Comparison of ENCODE assay signal across 28 cellular contexts in genomic region chr10:107004362-107004761, GRCh38.
"Had no signal": no experiment of that assay in that cellular context is flagged by ENCODE, and none has a peak within 500 bp of the region (broad histone marks: within the 10 kb centered on the region; RNA-seq: fewer than 3 reads in every experiment).

No MANE protein-coding gene starts in this region.

- DNase-seq: stimulated activated CD4-positive, alpha-beta T cell treated with anti-CD3 and anti-CD28 coated beads, Interleukin-2, amount 100 ng/mL, for 48 hours; stimulated activated CD4-positive, alpha-beta T cell treated with anti-CD3 and anti-CD28 coated beads, Interleukin-4, amount 100 ng/mL, for 1 hour; stimulated activated CD4-positive, alpha-beta T cell treated with anti-CD3 and anti-CD28 coated beads, Interleukin-4, amount 100 ng/mL, for 24 hours; stimulated activated CD4-positive, alpha-beta T cell treated with anti-CD3 and anti-CD28 coated beads, Interleukin-4, amount 100 ng/mL, for 4 hours; stimulated activated CD8-positive, alpha-beta memory T cell treated with anti-CD3 and anti-CD28 coated beads, Interleukin-4, amount 100 ng/mL, for 48 hours; stimulated activated naive B cell treated with anti-CD40 and anti-IgM and Interleukin-4, amounts not matched to agents 10 μg/mL and 1 μg/mL and 100 μg/mL, for 72 hours; stimulated activated naive CD4-positive, alpha-beta T cell treated with Interleukin-2 at 50 U/mL for 16 hours; stimulated activated naive CD8-positive, alpha-beta T cell treated with anti-CD3 and anti-CD28 coated beads, Interleukin-15, amount 100 ng/mL, for 72 hours; stimulated activated naive CD8-positive, alpha-beta T cell treated with anti-CD3 and anti-CD28 coated beads, Interleukin-15, Interleukin-2, amounts not matched to agents 100 U/mL and 50 U/mL, for 24 hours; stomach; substantia nigra; testis; thyroid gland; tibial artery; transverse colon; trophoblast cell; upper lobe of left lung; upper lobe of right lung; uterus had no signal

- H3K36me3 Mint-ChIP-seq: stimulated activated effector memory CD8-positive, alpha-beta T cell treated with anti-CD3 and anti-CD28 coated beads, Interleukin-12 subunit alpha, Interleukin-12 subunit beta, amount 100 ng/mL, for 72 hours; stimulated activated memory B cell treated with anti-CD40 and anti-IgM and Interleukin-4, amounts not matched to agents 10 μg/mL and 1 μg/mL and 100 μg/mL, for 72 hours; stimulated activated naive B cell treated with anti-CD40 and anti-IgM and Interleukin-4, amounts not matched to agents 10 μg/mL and 1 μg/mL and 100 μg/mL, for 72 hours; type B pancreatic cell had no signal

- H3K27me3 Mint-ChIP-seq: stimulated activated memory B cell treated with anti-CD40 and anti-IgM and Interleukin-4, amounts not matched to agents 10 μg/mL and 1 μg/mL and 100 μg/mL, for 72 hours; stimulated activated naive B cell treated with anti-CD40 and anti-IgM and Interleukin-4, amounts not matched to agents 10 μg/mL and 1 μg/mL and 100 μg/mL, for 72 hours; stimulated activated naive CD8-positive, alpha-beta T cell treated with anti-CD3 and anti-CD28 coated beads, Interleukin-15, amount 100 ng/mL, for 72 hours; stimulated activated naive CD8-positive, alpha-beta T cell treated with anti-CD3 and anti-CD28 coated beads, Interleukin-15, Interleukin-2, amounts not matched to agents 100 ng/mL and 50 ng/mL, for 24 hours; type B pancreatic cell had no signal

- H3K4me1 ChIP-seq: suprapubic skin, testis, tibial artery, upper lobe of left lung, upper lobe of right lung, uterus, vagina had no signal

- FAIRE-seq: urothelium cell line had no signal

- H3K4me3 ChIP-seq: stomach, suprapubic skin, testis, thoracic aorta, thyroid gland, tibial artery, tibial nerve, transverse colon, upper lobe of left lung, upper lobe of right lung, uterus, vagina had no signal

- H3K27me3 ChIP-seq: stomach, suprapubic skin, testis, thyroid gland, tibial artery, tibial nerve, transverse colon, upper lobe of left lung, upper lobe of right lung, uterus, vagina had no signal

- H3K36me3 ChIP-seq: stomach, suprapubic skin, thoracic aorta, thyroid gland, tibial artery, transverse colon, upper lobe of left lung, upper lobe of right lung, uterus, vagina had no signal

- H3K9me3 Mint-ChIP-seq: stimulated activated memory B cell treated with anti-CD40 and anti-IgM and Interleukin-4, amounts not matched to agents 10 μg/mL and 1 μg/mL and 100 μg/mL, for 72 hours; stimulated activated naive B cell treated with anti-CD40 and anti-IgM and Interleukin-4, amounts not matched to agents 10 μg/mL and 1 μg/mL and 100 μg/mL, for 72 hours; stimulated activated naive CD8-positive, alpha-beta T cell treated with anti-CD3 and anti-CD28 coated beads, Interleukin-15, amount 100 ng/mL, for 72 hours; type B pancreatic cell had no signal

- H3K9me3 ChIP-seq: suprapubic skin, testis, thoracic aorta, thyroid gland, tibial artery, transverse colon, upper lobe of left lung, upper lobe of right lung, uterus, vagina had no signal

- H3K27ac Mint-ChIP-seq: stimulated activated effector memory CD8-positive, alpha-beta T cell treated with anti-CD3 and anti-CD28 coated beads, Interleukin-12 subunit alpha, Interleukin-12 subunit beta, amount 100 ng/mL, for 72 hours; stimulated activated memory B cell treated with anti-CD40 and anti-IgM and Interleukin-4, amounts not matched to agents 10 μg/mL and 1 μg/mL and 100 μg/mL, for 72 hours; stimulated activated naive B cell treated with anti-CD40 and anti-IgM and Interleukin-4, amounts not matched to agents 10 μg/mL and 1 μg/mL and 100 μg/mL, for 72 hours; stimulated activated naive CD8-positive, alpha-beta T cell treated with anti-CD3 and anti-CD28 coated beads, Interleukin-15, amount 100 ng/mL, for 72 hours; stimulated activated naive CD8-positive, alpha-beta T cell treated with anti-CD3 and anti-CD28 coated beads, Interleukin-15, Interleukin-2, amounts not matched to agents 100 ng/mL and 50 ng/mL, for 24 hours; type B pancreatic cell had no signal

- H3K4me1 Mint-ChIP-seq: stimulated activated effector memory CD8-positive, alpha-beta T cell treated with anti-CD3 and anti-CD28 coated beads, Interleukin-12 subunit alpha, Interleukin-12 subunit beta, amount 100 ng/mL, for 72 hours; stimulated activated memory B cell treated with anti-CD40 and anti-IgM and Interleukin-4, amounts not matched to agents 10 μg/mL and 1 μg/mL and 100 μg/mL, for 72 hours; stimulated activated naive B cell treated with anti-CD40 and anti-IgM and Interleukin-4, amounts not matched to agents 10 μg/mL and 1 μg/mL and 100 μg/mL, for 72 hours; stimulated activated naive CD8-positive, alpha-beta T cell treated with anti-CD3 and anti-CD28 coated beads, Interleukin-15, amount 100 ng/mL, for 72 hours had no signal

- H3K4me3 Mint-ChIP-seq: stimulated activated effector memory CD8-positive, alpha-beta T cell treated with anti-CD3 and anti-CD28 coated beads, Interleukin-12 subunit alpha, Interleukin-12 subunit beta, amount 100 ng/mL, for 72 hours; stimulated activated memory B cell treated with anti-CD40 and anti-IgM and Interleukin-4, amounts not matched to agents 10 μg/mL and 1 μg/mL and 100 μg/mL, for 72 hours; stimulated activated naive B cell treated with anti-CD40 and anti-IgM and Interleukin-4, amounts not matched to agents 10 μg/mL and 1 μg/mL and 100 μg/mL, for 72 hours; stimulated activated naive CD8-positive, alpha-beta T cell treated with anti-CD3 and anti-CD28 coated beads, Interleukin-15, amount 100 ng/mL, for 72 hours; stimulated activated naive CD8-positive, alpha-beta T cell treated with anti-CD3 and anti-CD28 coated beads, Interleukin-15, Interleukin-2, amounts not matched to agents 100 ng/mL and 50 ng/mL, for 24 hours; type B pancreatic cell had no signal

- ATAC-seq: stimulated activated effector memory CD8-positive, alpha-beta T cell treated with anti-CD3 and anti-CD28 coated beads, Interleukin-12 subunit alpha, Interleukin-12 subunit beta, amount 100 ng/mL, for 72 hours; stimulated activated memory B cell treated with anti-CD40 and anti-IgM and Interleukin-4, amounts not matched to agents 10 μg/mL and 1 μg/mL and 100 μg/mL, for 72 hours; stimulated activated naive B cell treated with anti-CD40 and anti-IgM and Interleukin-4, amounts not matched to agents 10 μg/mL and 1 μg/mL and 100 μg/mL, for 72 hours; stimulated activated naive CD8-positive, alpha-beta T cell treated with anti-CD3 and anti-CD28 coated beads, Interleukin-15, amount 100 ng/mL, for 72 hours; stimulated activated naive CD8-positive, alpha-beta T cell treated with anti-CD3 and anti-CD28 coated beads, Interleukin-15, Interleukin-2, amounts not matched to agents 100 U/mL and 50 U/mL, for 24 hours; upper lobe of right lung had no signal

- H3K27ac ChIP-seq: stomach, suprapubic skin, testis, thoracic aorta, thyroid gland, tibial artery, transverse colon, upper lobe of left lung, upper lobe of right lung, uterus, vagina had no signal
